8 cellular contexts compared by ENCODE assay signal in the genomic region with DNA sequence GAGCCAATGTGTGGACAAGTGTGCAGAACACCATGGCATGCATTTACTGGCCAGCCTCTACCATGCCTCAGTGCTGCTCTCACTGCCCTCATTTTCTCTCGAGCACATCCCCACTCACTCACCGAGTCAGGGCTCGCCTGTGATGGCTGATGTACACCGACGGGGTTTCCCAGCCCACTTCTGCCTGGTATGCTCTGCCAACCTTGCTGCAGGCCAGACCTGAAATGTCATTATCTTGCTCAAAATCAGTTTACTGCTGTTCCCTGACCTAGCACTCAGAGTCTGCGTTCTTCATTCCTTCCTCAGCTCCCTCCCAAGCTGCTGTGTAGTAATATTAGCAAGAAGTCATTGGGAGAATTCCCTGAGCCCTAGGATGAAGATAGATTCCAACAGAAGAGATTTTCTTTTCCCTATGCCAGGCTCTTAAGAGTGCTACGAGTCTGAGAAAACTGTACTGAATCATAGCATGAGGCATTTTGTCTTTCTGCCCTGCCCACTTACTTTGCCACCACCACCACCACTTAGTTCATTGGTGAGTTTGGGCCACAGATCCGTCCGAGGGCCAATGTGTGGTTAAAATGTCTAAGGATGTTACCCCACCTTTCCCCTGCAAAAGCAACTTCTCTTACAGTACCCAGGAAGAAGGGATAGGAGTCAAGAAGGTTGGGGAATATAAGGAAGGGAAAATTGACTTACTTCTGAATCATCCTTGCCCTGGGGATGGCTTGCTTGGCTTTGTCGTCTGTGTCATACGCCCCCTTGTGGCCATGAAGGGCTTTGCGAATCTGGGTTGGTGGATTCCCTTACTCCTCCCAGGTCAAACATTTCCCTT.
A peak's percentile ranks its signal among the peaks of the same experiment; 100 is the strongest.
DNase-seq lines count a peak whose midpoint lies in the region; ATAC-seq and TF ChIP-seq lines count a peak whose summit lies in the region.

No MANE protein-coding gene starts in this region.

- no peaks in the 10 kb centered on the region for H3K9me3 ChIP-seq in HEK293 (ENCODE audit: control insufficient read depth, insufficient read depth, low read depth, low read length)

- H3K36me3 ChIP-seq in HEK293 (ENCODE audit: control insufficient read depth in 2 of 2, insufficient read depth in 1 of 2, low read length in 2 of 2), result peaks cover 18 to 22% of the 10 kb centered on the region in 2 experiments; a peak in 2 of 3 replicates

- no peaks in the 10 kb centered on the region for H3K4me1 ChIP-seq in HEK293 (ENCODE audit: control insufficient read depth, insufficient read depth, low read length)

- POLR2A ChIA-PET in HEK293 (lab: Yijun Ruan, JAX), result no interaction called here

- CTCF ChIA-PET in HEK293 (lab: Yijun Ruan, JAX), result interaction anchor here (0.6 to 2.4 kb wide), 20 partner anchors 8 to 460 kb away, joined by 3 to 17 read pairs (median 4); no protein-coding TSS in a partner anchor

- no peak overlapping the region for H3K4me3 ChIP-seq in HEK293 (ENCODE audit: low read depth, low read length)

- ATAC-seq in HG03460 (IDR thresholded peaks at IDR 0.05; ENCODE audit: unreplicated experiment), result no peak

- TF ChIP-seq CTCF in HEK293 (tag by site-specific recombination; IDR thresholded peaks at IDR 0.05), result peak; percentile 50; the same call in 1 of the 2 replicates

- no peak overlapping the region for H3K27ac ChIP-seq in HEK293 (ENCODE audit: extremely low read depth, low read depth, low read length)

- DNase-seq in DMS53 treated with DMSO at 0.1 percent for 48 hours (lab: John Stamatoyannopoulos, UW; ENCODE audit: unreplicated experiment), result peak; percentile 89
- DNase-seq in NCI-H2107 (lab: John Stamatoyannopoulos, UW), result peak; percentile 30
- peak; percentile 61 for DNase-seq in UCSD-AML1 (lab: John Stamatoyannopoulos, UW; ENCODE audit: unreplicated experiment)
- peak; percentile 20 for DNase-seq in brain pericyte (ENCODE audit: low read depth, low spot score)
- DNase-seq in islet precursor cell, result peak; percentile 92
- peak; percentile 38 to 56 (median 41) for DNase-seq in stimulated activated CD4-positive, alpha-beta T cell treated with anti-CD3 and anti-CD28 coated beads, Interleukin-1b, Interleukin-23, amount 100 ng/mL, for 24 hours (ENCODE audit: low read depth in 4 of 4, low spot score in 1 of 4)

TF ChIP-seq in HEK293, 187 proteins besides CTCF, POLR2A, EP300 and RAD21:
- TF ChIP-seq, protein P1, sequence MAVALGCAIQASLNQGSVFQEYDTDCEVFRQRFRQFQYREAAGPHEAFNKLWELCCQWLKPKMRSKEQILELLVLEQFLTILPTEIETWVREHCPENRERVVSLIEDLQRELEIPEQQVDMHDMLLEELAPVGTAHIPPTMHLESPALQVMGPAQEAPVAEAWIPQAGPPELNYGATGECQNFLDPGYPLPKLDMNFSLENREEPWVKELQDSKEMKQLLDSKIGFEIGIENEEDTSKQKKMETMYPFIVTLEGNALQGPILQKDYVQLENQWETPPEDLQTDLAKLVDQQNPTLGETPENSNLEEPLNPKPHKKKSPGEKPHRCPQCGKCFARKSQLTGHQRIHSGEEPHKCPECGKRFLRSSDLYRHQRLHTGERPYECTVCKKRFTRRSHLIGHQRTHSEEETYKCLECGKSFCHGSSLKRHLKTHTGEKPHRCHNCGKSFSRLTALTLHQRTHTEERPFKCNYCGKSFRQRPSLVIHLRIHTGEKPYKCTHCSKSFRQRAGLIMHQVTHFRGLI (tag by site-specific recombination; IDR thresholded peaks at IDR 0.05), result no peak
- peak; percentile 48 for TF ChIP-seq ZNF654 (tag by site-specific recombination; IDR thresholded peaks at IDR 0.05; ENCODE audit: low read depth)
- TF ChIP-seq ZNF366 (tag by site-specific recombination; conservative IDR thresholded peaks at IDR 0.05), result 0 out of 2 replicates have a peak, but pooled peaks have one; percentile 30
- no peak for TF ChIP-seq ZNF302 (tag by site-specific recombination; IDR thresholded peaks at IDR 0.05; ENCODE audit: low read depth)
- no peak for TF ChIP-seq ZNF843 (tag by site-specific recombination; IDR thresholded peaks at IDR 0.05)
- peak; percentile 85; the same call in 1 of the 2 replicates for TF ChIP-seq MZF1 (tag by site-specific recombination; IDR thresholded peaks at IDR 0.05; ENCODE audit: borderline replicate concordance)
- 0 out of 2 replicates have a peak, but pooled peaks have one; percentile 33 for TF ChIP-seq ZBTB17 (tag by site-specific recombination; IDR thresholded peaks at IDR 0.05)

Comparison
In these comparisons a context has a peak if more than half of its experiments do, and no peak if none do; other contexts are left out.
1. DNase-seq: peak in every context shown above with its lines; median percentile 92 in islet precursor cell; 89 in DMS53 treated with DMSO at 0.1 percent for 48 hours; 61 in UCSD-AML1; 41 in stimulated activated CD4-positive, alpha-beta T cell treated with anti-CD3 and anti-CD28 coated beads, Interleukin-1b, Interleukin-23, amount 100 ng/mL, for 24 hours; 30 in NCI-H2107; 20 in brain pericyte.